ENCODE assay signal across 1 cellular context in genomic region chr11:27472398-27473016, GRCh38.
A peak's percentile ranks its signal among the peaks of the same experiment; 100 is the strongest.
TF ChIP-seq lines count a peak whose summit lies in the region.

A gene with protein sequence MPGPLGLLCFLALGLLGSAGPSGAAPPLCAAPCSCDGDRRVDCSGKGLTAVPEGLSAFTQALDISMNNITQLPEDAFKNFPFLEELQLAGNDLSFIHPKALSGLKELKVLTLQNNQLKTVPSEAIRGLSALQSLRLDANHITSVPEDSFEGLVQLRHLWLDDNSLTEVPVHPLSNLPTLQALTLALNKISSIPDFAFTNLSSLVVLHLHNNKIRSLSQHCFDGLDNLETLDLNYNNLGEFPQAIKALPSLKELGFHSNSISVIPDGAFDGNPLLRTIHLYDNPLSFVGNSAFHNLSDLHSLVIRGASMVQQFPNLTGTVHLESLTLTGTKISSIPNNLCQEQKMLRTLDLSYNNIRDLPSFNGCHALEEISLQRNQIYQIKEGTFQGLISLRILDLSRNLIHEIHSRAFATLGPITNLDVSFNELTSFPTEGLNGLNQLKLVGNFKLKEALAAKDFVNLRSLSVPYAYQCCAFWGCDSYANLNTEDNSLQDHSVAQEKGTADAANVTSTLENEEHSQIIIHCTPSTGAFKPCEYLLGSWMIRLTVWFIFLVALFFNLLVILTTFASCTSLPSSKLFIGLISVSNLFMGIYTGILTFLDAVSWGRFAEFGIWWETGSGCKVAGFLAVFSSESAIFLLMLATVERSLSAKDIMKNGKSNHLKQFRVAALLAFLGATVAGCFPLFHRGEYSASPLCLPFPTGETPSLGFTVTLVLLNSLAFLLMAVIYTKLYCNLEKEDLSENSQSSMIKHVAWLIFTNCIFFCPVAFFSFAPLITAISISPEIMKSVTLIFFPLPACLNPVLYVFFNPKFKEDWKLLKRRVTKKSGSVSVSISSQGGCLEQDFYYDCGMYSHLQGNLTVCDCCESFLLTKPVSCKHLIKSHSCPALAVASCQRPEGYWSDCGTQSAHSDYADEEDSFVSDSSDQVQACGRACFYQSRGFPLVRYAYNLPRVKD (minus strand): TSS chr11:27472790. CDS start chr11:27472302, 488 bp downstream.

TF ChIP-seq in K562, 482 proteins besides CTCF, POLR2A, EP300 and RAD21 (continued from another document):
- TF ChIP-seq, protein P1, sequence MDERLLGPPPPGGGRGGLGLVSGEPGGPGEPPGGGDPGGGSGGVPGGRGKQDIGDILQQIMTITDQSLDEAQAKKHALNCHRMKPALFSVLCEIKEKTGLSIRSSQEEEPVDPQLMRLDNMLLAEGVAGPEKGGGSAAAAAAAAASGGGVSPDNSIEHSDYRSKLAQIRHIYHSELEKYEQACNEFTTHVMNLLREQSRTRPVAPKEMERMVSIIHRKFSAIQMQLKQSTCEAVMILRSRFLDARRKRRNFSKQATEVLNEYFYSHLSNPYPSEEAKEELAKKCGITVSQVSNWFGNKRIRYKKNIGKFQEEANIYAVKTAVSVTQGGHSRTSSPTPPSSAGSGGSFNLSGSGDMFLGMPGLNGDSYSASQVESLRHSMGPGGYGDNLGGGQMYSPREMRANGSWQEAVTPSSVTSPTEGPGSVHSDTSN (CRISPR knock-in tag; IDR thresholded peaks at IDR 0.05; ENCODE audit: low read depth), result peak; percentile 54; the same call in 1 of the 2 replicates
- TF ChIP-seq, protein P1 (tag; conservative IDR thresholded peaks at IDR 0.05; ENCODE audit: low read depth), result peak; percentile 67; the same call in 1 of the 2 replicates
- TF ChIP-seq CXXC5 (CRISPR knock-in tag; IDR thresholded peaks at IDR 0.05) (peak; percentile 63), PKNOX1 (IDR thresholded peaks at IDR 0.05) (peak; percentile 96), MAZ (CRISPR knock-in tag; conservative IDR thresholded peaks at IDR 0.05 in 1 of 2, IDR thresholded peaks at IDR 0.05 in 1 of 2) (peak in 1 of 2 experiments; percentile 57; a peak in 1 of 4 replicates), YY1 (IDR thresholded peaks at IDR 0.05; ENCODE audit: borderline replicate concordance in 1 of 3, control insufficient read depth in 1 of 3, extremely low read depth in 1 of 3, insufficient read depth in 3 of 3, insufficient read length in 1 of 3, insufficient replicate concordance in 2 of 3, low read depth in 1 of 3, low read length in 2 of 3) (peak in 2 of 3 experiments; percentile 5 to 54), CTBP1 (IDR thresholded peaks at IDR 0.05; ENCODE audit: borderline replicate concordance) (peak; percentile 66; the same call in 1 of the 2 replicates), CC2D1A (IDR thresholded peaks at IDR 0.05) (no peak), ZBTB17 (CRISPR knock-in tag; IDR thresholded peaks at IDR 0.05) (peak; percentile 52; the same call in 1 of the 2 replicates), RB1 (IDR thresholded peaks at IDR 0.05; ENCODE audit: low read depth) (peak; percentile 11; the same call in 1 of the 2 replicates), TAF15 (IDR thresholded peaks at IDR 0.05; ENCODE audit: low read depth, low read length) (no peak), THAP7 (CRISPR knock-in tag; IDR thresholded peaks at IDR 0.05) (0 out of 2 replicates have a peak, but pooled peaks have one; percentile 34), BCOR (IDR thresholded peaks at IDR 0.05) (no peak), ILF3 (IDR thresholded peaks at IDR 0.05; ENCODE audit: borderline replicate concordance) (no peak), ZNF766 (CRISPR knock-in tag; conservative IDR thresholded peaks at IDR 0.05) (no peak), ZNF263 (CRISPR knock-in tag; IDR thresholded peaks at IDR 0.05; ENCODE audit: borderline replicate concordance) (no peak), RBFOX2 (IDR thresholded peaks at IDR 0.05; ENCODE audit: low read depth, low read length) (peak; percentile 78), FOXA1 (IDR thresholded peaks at IDR 0.05; ENCODE audit: borderline replicate concordance) (no peak), SIN3B (IDR thresholded peaks at IDR 0.05; ENCODE audit: low read depth) (peak; percentile 48; the same call in 1 of the 2 replicates), RBBP5 (IDR thresholded peaks at IDR 0.05; ENCODE audit: borderline replicate concordance, insufficient read depth, low read length, poor library complexity, severe bottlenecking) (peak; percentile 80), MEIS2 (IDR thresholded peaks at IDR 0.05; ENCODE audit: partially characterized antibody) (peak; percentile 42), NRF1 (conservative IDR thresholded peaks at IDR 0.05 in 1 of 2, IDR thresholded peaks at IDR 0.05 in 1 of 2) (peak; percentile 60 to 63; a peak in 2 of 4 replicates), RUNX1 (IDR thresholded peaks at IDR 0.05; ENCODE audit: low read depth) (no peak), NR0B1 (IDR thresholded peaks at IDR 0.05; ENCODE audit: partially characterized antibody) (no peak), MTF1 (CRISPR knock-in tag; IDR thresholded peaks at IDR 0.05; ENCODE audit: borderline replicate concordance) (no peak)
- TF ChIP-seq, protein P2, sequence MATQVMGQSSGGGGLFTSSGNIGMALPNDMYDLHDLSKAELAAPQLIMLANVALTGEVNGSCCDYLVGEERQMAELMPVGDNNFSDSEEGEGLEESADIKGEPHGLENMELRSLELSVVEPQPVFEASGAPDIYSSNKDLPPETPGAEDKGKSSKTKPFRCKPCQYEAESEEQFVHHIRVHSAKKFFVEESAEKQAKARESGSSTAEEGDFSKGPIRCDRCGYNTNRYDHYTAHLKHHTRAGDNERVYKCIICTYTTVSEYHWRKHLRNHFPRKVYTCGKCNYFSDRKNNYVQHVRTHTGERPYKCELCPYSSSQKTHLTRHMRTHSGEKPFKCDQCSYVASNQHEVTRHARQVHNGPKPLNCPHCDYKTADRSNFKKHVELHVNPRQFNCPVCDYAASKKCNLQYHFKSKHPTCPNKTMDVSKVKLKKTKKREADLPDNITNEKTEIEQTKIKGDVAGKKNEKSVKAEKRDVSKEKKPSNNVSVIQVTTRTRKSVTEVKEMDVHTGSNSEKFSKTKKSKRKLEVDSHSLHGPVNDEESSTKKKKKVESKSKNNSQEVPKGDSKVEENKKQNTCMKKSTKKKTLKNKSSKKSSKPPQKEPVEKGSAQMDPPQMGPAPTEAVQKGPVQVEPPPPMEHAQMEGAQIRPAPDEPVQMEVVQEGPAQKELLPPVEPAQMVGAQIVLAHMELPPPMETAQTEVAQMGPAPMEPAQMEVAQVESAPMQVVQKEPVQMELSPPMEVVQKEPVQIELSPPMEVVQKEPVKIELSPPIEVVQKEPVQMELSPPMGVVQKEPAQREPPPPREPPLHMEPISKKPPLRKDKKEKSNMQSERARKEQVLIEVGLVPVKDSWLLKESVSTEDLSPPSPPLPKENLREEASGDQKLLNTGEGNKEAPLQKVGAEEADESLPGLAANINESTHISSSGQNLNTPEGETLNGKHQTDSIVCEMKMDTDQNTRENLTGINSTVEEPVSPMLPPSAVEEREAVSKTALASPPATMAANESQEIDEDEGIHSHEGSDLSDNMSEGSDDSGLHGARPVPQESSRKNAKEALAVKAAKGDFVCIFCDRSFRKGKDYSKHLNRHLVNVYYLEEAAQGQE (CRISPR knock-in tag; IDR thresholded peaks at IDR 0.05; ENCODE audit: low read depth), result 0 out of 2 replicates have a peak, but pooled peaks have one; percentile 28
- TF ChIP-seq, protein P3, sequence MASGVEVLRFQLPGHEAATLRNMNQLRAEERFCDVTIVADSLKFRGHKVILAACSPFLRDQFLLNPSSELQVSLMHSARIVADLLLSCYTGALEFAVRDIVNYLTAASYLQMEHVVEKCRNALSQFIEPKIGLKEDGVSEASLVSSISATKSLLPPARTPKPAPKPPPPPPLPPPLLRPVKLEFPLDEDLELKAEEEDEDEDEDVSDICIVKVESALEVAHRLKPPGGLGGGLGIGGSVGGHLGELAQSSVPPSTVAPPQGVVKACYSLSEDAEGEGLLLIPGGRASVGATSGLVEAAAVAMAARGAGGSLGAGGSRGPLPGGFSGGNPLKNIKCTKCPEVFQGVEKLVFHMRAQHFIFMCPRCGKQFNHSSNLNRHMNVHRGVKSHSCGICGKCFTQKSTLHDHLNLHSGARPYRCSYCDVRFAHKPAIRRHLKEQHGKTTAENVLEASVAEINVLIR (CRISPR knock-in tag; IDR thresholded peaks at IDR 0.05), result no peak
